Comparison of ENCODE assay signal across 26 cellular contexts in the genomic region with DNA sequence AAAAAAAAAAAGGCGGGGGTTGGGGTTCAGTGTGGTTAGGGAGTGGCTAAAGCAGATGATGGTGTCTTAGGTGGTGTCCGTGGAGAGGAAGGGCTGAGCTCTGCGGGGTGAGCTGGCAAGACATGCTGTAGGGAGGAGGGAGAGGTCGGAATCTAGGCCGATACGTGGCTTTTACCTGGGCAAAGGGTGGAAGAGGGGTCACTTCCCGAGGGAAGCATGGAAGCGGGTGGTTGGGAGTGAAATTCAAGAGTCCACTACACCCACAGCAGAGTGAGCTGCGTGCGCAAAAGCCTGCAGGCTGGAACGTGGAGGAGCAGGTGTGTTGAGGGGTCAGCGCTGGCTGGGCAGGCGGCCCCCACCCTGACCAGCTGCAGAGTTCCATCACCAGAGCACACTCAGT.
"Had no signal": no experiment of that assay in that cellular context is flagged by ENCODE, and none has a peak within 500 bp of the region (broad histone marks: within the 10 kb centered on the region; RNA-seq: fewer than 3 reads in every experiment).

No MANE protein-coding gene starts in this region.

- H3K4me1 ChIP-seq: left lung, lower lobe of right lung had no signal

- H3K27ac ChIP-seq: coronary artery, dorsolateral prefrontal cortex, epithelial cell of prostate, esophagus squamous epithelium, gastrocnemius medialis, heart right ventricle, left lung, lower lobe of right lung had no signal

- DNase-seq: dermis blood vessel endothelial cell; dorsolateral prefrontal cortex; effector CD4-positive, alpha-beta T cell; effector memory CD4-positive, alpha-beta T cell; erythroblast; esophagus squamous epithelium; foreskin fibroblast; foreskin melanocyte; gastrocnemius medialis; glutamatergic neuron; head of caudate nucleus; heart right ventricle; hippocampal formation; left cardiac atrium; left lung; left ventricle myocardium superior; lower lobe of right lung; mesenchymal stem cell had no signal

- ATAC-seq: esophagus mucosa, gastrocnemius medialis, heart right ventricle, left cardiac atrium, left lung, left ventricle myocardium superior, lower lobe of right lung, mucosa of descending colon had no signal

- H3K4me3 ChIP-seq: coronary artery, dorsolateral prefrontal cortex, esophagus squamous epithelium, gastrocnemius medialis, heart right ventricle, left lung, lower lobe of right lung, mucosa of descending colon had no signal

- H3K9me3 ChIP-seq: esophagus squamous epithelium, gastrocnemius medialis, left lung, lower lobe of right lung, mucosa of descending colon had no signal

- H3K4me1 Mint-ChIP-seq: mesothelial cell of epicardium had no signal

- FAIRE-seq: colon, islet of Langerhans, keratinocyte had no signal

- H3K27me3 ChIP-seq: dorsolateral prefrontal cortex, esophagus squamous epithelium, gastrocnemius medialis, heart right ventricle, left lung had no signal

- H3K4me3 Mint-ChIP-seq: mesothelial cell of epicardium had no signal

- H3K27ac Mint-ChIP-seq: mesothelial cell of epicardium had no signal
